1 cellular context compared by ENCODE assay signal in genomic region chr1:209692296-209692695, GRCh38.
TF ChIP-seq lines count a peak whose summit lies in the region.

No MANE protein-coding gene starts in this region.

TF ChIP-seq in WTC11, 78 proteins besides CTCF, POLR2A, EP300 and RAD21 (continued from another document):
- TF ChIP-seq ZNF532 (CRISPR knock-in tag; IDR thresholded peaks at IDR 0.05; ENCODE audit: borderline replicate concordance), result no peak
TF ChIP-seq in WTC11: peak in this region for 0.
